In genomic region chr2:12818416-12819097, GRCh38 we compare ENCODE assay signal across 12 cellular contexts.
DNase-seq lines count a peak whose midpoint lies in the region; ATAC-seq and TF ChIP-seq lines count a peak whose summit lies in the region.
"Had no signal": no experiment of that assay in that cellular context is flagged by ENCODE, and none has a peak within 500 bp of the region (broad histone marks: within the 10 kb centered on the region; RNA-seq: fewer than 3 reads in every experiment).

No MANE protein-coding gene starts in this region.

- peaks cover 12 to 21% of the 10 kb centered on the region in 2 donors for H3K4me1 Mint-ChIP-seq in natural killer cell treated with Interleukin-12 subunit alpha and Interleukin-12 subunit beta and Interleukin-15 and Interleukin-18, amount 100 ng/mL, for 72 hours (ENCODE audit: low read depth in 2 of 2)
- H3K4me1 Mint-ChIP-seq in activated CD4-positive, alpha-beta memory T cell treated with anti-CD3 and anti-CD28 coated beads, Interleukin-2, amount 10 ng/mL, durations not matched to agents 7 days and 5 days, result peaks cover 3% of the 10 kb centered on the region

- H3K9ac ChIP-seq in mesenchymal stem cell (ENCODE audit: low read length), result peak overlapping the region; percentile 69

- CTCF ChIA-PET in PC-9 (lab: Charles Lee), result no interaction called here
- CTCF ChIA-PET in activated CD4-positive, alpha-beta memory T cell treated with anti-CD3 and anti-CD28 coated beads, Interleukin-2, amount 10 ng/mL, durations not matched to agents 7 days and 5 days (lab: Charles Lee), result no interaction called here

- no peaks in the 10 kb centered on the region for H4K20me1 ChIP-seq in PC-9 (ENCODE audit: insufficient read depth)

- H3K23ac ChIP-seq in mesenchymal stem cell (ENCODE audit: low read length in 2 of 2), result no peak overlapping the region

- H2BK120ac ChIP-seq in mesenchymal stem cell (ENCODE audit: low read depth, low read length), result peak overlapping the region; percentile 55

- H3K36me3 ChIP-seq in PC-9 (ENCODE audit: low read depth), result no peaks in the 10 kb centered on the region
- no peaks in the 10 kb centered on the region for H3K36me3 ChIP-seq in mesenchymal stem cell (ENCODE audit: control insufficient read depth in 1 of 2, insufficient read depth in 2 of 2, low read depth in 1 of 2, low read length in 2 of 2)
- no peaks in the 10 kb centered on the region for H3K36me3 ChIP-seq in suprapubic skin
- H3K36me3 ChIP-seq: WERI-Rb-1 had no signal

- ATAC-seq in natural killer cell treated with Interleukin-12 subunit alpha and Interleukin-12 subunit beta and Interleukin-15 and Interleukin-18, amount 100 ng/mL, for 72 hours, result no peak

- peak overlapping the region; percentile 80 for H4K91ac ChIP-seq in mesenchymal stem cell (ENCODE audit: low read length)

- no peak overlapping the region for H3K4me3 Mint-ChIP-seq in natural killer cell treated with Interleukin-12 subunit alpha and Interleukin-12 subunit beta and Interleukin-15 and Interleukin-18, amount 100 ng/mL, for 72 hours
- no peak overlapping the region for H3K4me3 Mint-ChIP-seq in activated CD4-positive, alpha-beta memory T cell treated with anti-CD3 and anti-CD28 coated beads, Interleukin-2, amount 10 ng/mL, durations not matched to agents 7 days and 5 days
- H3K4me3 Mint-ChIP-seq: CD4-positive, CD25-positive, alpha-beta regulatory T cell had no signal

- H2AFZ ChIP-seq in PC-9 (no peak overlapping the region), mesenchymal stem cell (ENCODE audit: low read depth, low read length) (no peak overlapping the region)

- peak overlapping the region; percentile 91 for H2AK5ac ChIP-seq in mesenchymal stem cell (ENCODE audit: low read length, severe bottlenecking)

- H3K4ac ChIP-seq in mesenchymal stem cell (ENCODE audit: low read depth in 1 of 2, low read length in 2 of 2), result peak overlapping the region in 1 of 2 experiments; percentile 87

- POLR2A ChIA-PET in PC-9 (lab: Charles Lee; ENCODE audit: unreplicated experiment), result no interaction called here
- POLR2A ChIA-PET in activated CD4-positive, alpha-beta memory T cell treated with anti-CD3 and anti-CD28 coated beads, Interleukin-2, amount 10 ng/mL, durations not matched to agents 7 days and 5 days (lab: Charles Lee), result no interaction called here

- H3K79me2 ChIP-seq in PC-9 (ENCODE audit: low read depth), result no peaks in the 10 kb centered on the region

- peaks cover 0 to 8% of the 10 kb centered on the region in 2 donors for H3K27me3 Mint-ChIP-seq in natural killer cell treated with Interleukin-12 subunit alpha and Interleukin-12 subunit beta and Interleukin-15 and Interleukin-18, amount 100 ng/mL, for 72 hours
- H3K27me3 Mint-ChIP-seq in activated CD4-positive, alpha-beta memory T cell treated with anti-CD3 and anti-CD28 coated beads, Interleukin-2, amount 10 ng/mL, durations not matched to agents 7 days and 5 days, result peaks cover 8% of the 10 kb centered on the region
- H3K27me3 Mint-ChIP-seq: progenitor cell of endocrine pancreas had no signal

- H4K8ac ChIP-seq in mesenchymal stem cell (ENCODE audit: low read length), result peak overlapping the region; percentile 85

- no peaks in the 10 kb centered on the region for H3K9me3 Mint-ChIP-seq in natural killer cell treated with Interleukin-12 subunit alpha and Interleukin-12 subunit beta and Interleukin-15 and Interleukin-18, amount 100 ng/mL, for 72 hours
- no peaks in the 10 kb centered on the region for H3K9me3 Mint-ChIP-seq in activated CD4-positive, alpha-beta memory T cell treated with anti-CD3 and anti-CD28 coated beads, Interleukin-2, amount 10 ng/mL, durations not matched to agents 7 days and 5 days

- 98% methylated on average over 10 of the region's 11 CpGs for WGBS in mesenchymal stem cell
- WGBS in suprapubic skin, result 90% methylated on average over 11 of the region's 11 CpGs

- H3K79me1 ChIP-seq in mesenchymal stem cell (replicated peaks; ENCODE audit: low read length, poor library complexity, severe bottlenecking), result no peaks in the 10 kb centered on the region

- H3K27me3 ChIP-seq in PC-9 (ENCODE audit: insufficient read depth, low read depth) (no peaks in the 10 kb centered on the region), mesenchymal stem cell (ENCODE audit: control insufficient read depth in 1 of 2, insufficient read depth in 1 of 2, low read length in 2 of 2) (no peaks in the 10 kb centered on the region), suprapubic skin (no peaks in the 10 kb centered on the region)

- no TSS peak for BruUV-seq in PC-9 (replicated peaks; lab: Mats Ljungman, UMichigan)

- peaks cover 17% of the 10 kb centered on the region; the same call in 1 of the 2 replicates for H3F3A ChIP-seq in PC-9 (ENCODE audit: insufficient read depth, low read depth)

- H3K9me2 ChIP-seq in PC-9 (ENCODE audit: insufficient read depth), result no peaks in the 10 kb centered on the region

- no peak for TF ChIP-seq POLR2A in suprapubic skin (IDR thresholded peaks at IDR 0.05)

- H3K27ac Mint-ChIP-seq in natural killer cell treated with Interleukin-12 subunit alpha and Interleukin-12 subunit beta and Interleukin-15 and Interleukin-18, amount 100 ng/mL, for 72 hours, result no peak overlapping the region
- no peak overlapping the region for H3K27ac Mint-ChIP-seq in activated CD4-positive, alpha-beta memory T cell treated with anti-CD3 and anti-CD28 coated beads, Interleukin-2, amount 10 ng/mL, durations not matched to agents 7 days and 5 days
- H3K27ac Mint-ChIP-seq: progenitor cell of endocrine pancreas had no signal

- TF ChIP-seq CTCF in PC-9 (conservative IDR thresholded peaks at IDR 0.05) (no peak), suprapubic skin (IDR thresholded peaks at IDR 0.05) (no peak)

- H3K18ac ChIP-seq in mesenchymal stem cell (ENCODE audit: low read depth in 1 of 2, low read length in 2 of 2), result peak overlapping the region; percentile 93 to 94

- H3K4me3 ChIP-seq in PC-9 (no peak overlapping the region), mesenchymal stem cell (ENCODE audit: insufficient read depth in 1 of 2, low read depth in 1 of 2, low read length in 2 of 2) (no peak overlapping the region), suprapubic skin (no peak overlapping the region)

- H3K4me2 ChIP-seq in PC-9 (peak overlapping the region; percentile 42), mesenchymal stem cell (ENCODE audit: low read length, poor library complexity, severe bottlenecking) (no peak overlapping the region)

- H3K36me3 Mint-ChIP-seq in natural killer cell treated with Interleukin-12 subunit alpha and Interleukin-12 subunit beta and Interleukin-15 and Interleukin-18, amount 100 ng/mL, for 72 hours, result no peaks in the 10 kb centered on the region
- no peaks in the 10 kb centered on the region for H3K36me3 Mint-ChIP-seq in activated CD4-positive, alpha-beta memory T cell treated with anti-CD3 and anti-CD28 coated beads, Interleukin-2, amount 10 ng/mL, durations not matched to agents 7 days and 5 days (ENCODE audit: low read depth)
- H3K36me3 Mint-ChIP-seq: CD4-positive, CD25-positive, alpha-beta regulatory T cell had no signal

- TF ChIP-seq EP300 in suprapubic skin (IDR thresholded peaks at IDR 0.05), result no peak

- peak overlapping the region; percentile 30; the same call in 1 of the 2 replicates for H3K27ac ChIP-seq in PC-9
- peak overlapping the region; percentile 37 for H3K27ac ChIP-seq in mesenchymal stem cell (ENCODE audit: low read length, poor library complexity, severe bottlenecking)
- peak overlapping the region; percentile 80 for H3K27ac ChIP-seq in suprapubic skin
- H3K27ac ChIP-seq: WERI-Rb-1 had no signal

- H2BK12ac ChIP-seq in mesenchymal stem cell (ENCODE audit: low read length in 2 of 2), result peak overlapping the region; percentile 98 to 100

- no peak overlapping the region for H2BK5ac ChIP-seq in mesenchymal stem cell (ENCODE audit: low read depth, low read length, poor library complexity, severe bottlenecking)

- H3K9me3 ChIP-seq in PC-9 (ENCODE audit: insufficient read depth, low read depth), result no peaks in the 10 kb centered on the region
- H3K9me3 ChIP-seq in mesenchymal stem cell (ENCODE audit: control insufficient read depth, low read length), result no peaks in the 10 kb centered on the region
- H3K9me3 ChIP-seq in suprapubic skin, result no peaks in the 10 kb centered on the region

- intact Hi-C loops in PC-9 (cut with micrococcal nuclease; ENCODE audit: unreplicated experiment), result loop anchor here (5.0 kb wide), 1 partner anchor 61 kb away; no protein-coding TSS in a partner anchor

- no peak overlapping the region for H2BK15ac ChIP-seq in mesenchymal stem cell (ENCODE audit: low read depth, poor library complexity, severe bottlenecking)

- peaks cover 26% of the 10 kb centered on the region for H3K4me1 ChIP-seq in PC-9 (replicated peaks; ENCODE audit: insufficient read depth)
- H3K4me1 ChIP-seq in mesenchymal stem cell (ENCODE audit: control insufficient read depth, insufficient read depth, low read depth, low read length), result no peaks in the 10 kb centered on the region
- peaks cover 19% of the 10 kb centered on the region for H3K4me1 ChIP-seq in suprapubic skin

- no peak overlapping the region for H3K14ac ChIP-seq in mesenchymal stem cell (ENCODE audit: low read length in 2 of 2)

- DNase-seq in PC-9 (no peak), dermis microvascular lymphatic vessel endothelial cell (ENCODE audit: low read depth in 2 of 2) (peak; percentile 33 to 71), mesenchymal stem cell (no peak), suprapubic skin (ENCODE audit: low spot score in 2 of 2) (no peak), MV-4-11 (lab: John Stamatoyannopoulos, UW) (no peak), NCI-H2107 treated with DMSO at 0.1 percent for 48 hours (lab: John Stamatoyannopoulos, UW; ENCODE audit: unreplicated experiment) (no peak)
- no peak for DNase-seq in natural killer cell treated with Interleukin-12 subunit alpha and Interleukin-12 subunit beta and Interleukin-15 and Interleukin-18, amount 100 ng/mL, for 72 hours (ENCODE audit: low spot score)
- DNase-seq in activated CD4-positive, alpha-beta memory T cell treated with anti-CD3 and anti-CD28 coated beads, Interleukin-2, amount 10 ng/mL, durations not matched to agents 7 days and 5 days, result no peak
- DNase-seq: CD4-positive, CD25-positive, alpha-beta regulatory T cell; NCI-H345; WERI-Rb-1 had no signal

Comparison
In these comparisons a context has a peak if more than half of its experiments do, and no peak if none do; other contexts are left out.
1. DNase-seq: peak in dermis microvascular lymphatic vessel endothelial cell (2 of 2); none in PC-9 (0 of 2), mesenchymal stem cell (single experiment), suprapubic skin (0 of 2), natural killer cell treated with Interleukin-12 subunit alpha and Interleukin-12 subunit beta and Interleukin-15 and Interleukin-18, amount 100 ng/mL, for 72 hours (single experiment), MV-4-11 (single experiment), NCI-H2107 treated with DMSO at 0.1 percent for 48 hours (single experiment) and activated CD4-positive, alpha-beta memory T cell treated with anti-CD3 and anti-CD28 coated beads, Interleukin-2, amount 10 ng/mL, durations not matched to agents 7 days and 5 days (single experiment).
2. H3K27ac ChIP-seq: peak in every context shown above with its lines; median percentile 80 in suprapubic skin; 37 in mesenchymal stem cell; 30 in PC-9.